16 cellular contexts compared by ENCODE assay signal in genomic region chr2:132884692-132885091, GRCh38.
"Had no signal": no experiment of that assay in that cellular context is flagged by ENCODE, and none has a peak within 500 bp of the region (broad histone marks: within the 10 kb centered on the region; RNA-seq: fewer than 3 reads in every experiment).

No MANE protein-coding gene starts in this region.

- H3K4me1 ChIP-seq: adrenal gland, gastroesophageal sphincter, spleen, testis, upper lobe of right lung had no signal

- H3K9me3 ChIP-seq: adrenal gland, testis had no signal

- H3K4me3 ChIP-seq: adrenal gland, dorsolateral prefrontal cortex, gastroesophageal sphincter, lung, spleen, testis, upper lobe of right lung had no signal

- FAIRE-seq: islet of Langerhans had no signal

- DNase-seq: activated CD4-positive, alpha-beta memory T cell treated with anti-CD3 and anti-CD28 coated beads for 36 hours; activated CD8-positive, alpha-beta memory T cell treated with anti-CD3 and anti-CD28 coated beads, Interleukin-2, amount 10 ng/mL, durations not matched to agents 7 days and 5 days; activated naive CD4-positive, alpha-beta T cell treated with anti-CD3 and anti-CD28 coated beads, Interleukin-2, amount 50 U/mL, for 16 hours; activated T-cell treated with anti-CD3 and anti-CD28 coated beads, Interleukin-2, amount 50 U/mL, for 24 hours; adrenal gland; dorsolateral prefrontal cortex; endodermal cell; nephron progenitor cell; spleen; stimulated activated naive CD8-positive, alpha-beta T cell treated with anti-CD3 and anti-CD28 coated beads, Interleukin-15, amount 100 ng/mL, for 72 hours; testis; upper lobe of right lung; WERI-Rb-1 had no signal

- H3K27me3 ChIP-seq: adrenal gland, dorsolateral prefrontal cortex, gastroesophageal sphincter, spleen, testis, upper lobe of right lung had no signal

- H3K36me3 ChIP-seq: adrenal gland, gastroesophageal sphincter, spleen, upper lobe of right lung, WERI-Rb-1 had no signal

- H3K27ac ChIP-seq: adrenal gland, dorsolateral prefrontal cortex, gastroesophageal sphincter, spleen, testis, upper lobe of right lung, WERI-Rb-1 had no signal
